In the genomic region with DNA sequence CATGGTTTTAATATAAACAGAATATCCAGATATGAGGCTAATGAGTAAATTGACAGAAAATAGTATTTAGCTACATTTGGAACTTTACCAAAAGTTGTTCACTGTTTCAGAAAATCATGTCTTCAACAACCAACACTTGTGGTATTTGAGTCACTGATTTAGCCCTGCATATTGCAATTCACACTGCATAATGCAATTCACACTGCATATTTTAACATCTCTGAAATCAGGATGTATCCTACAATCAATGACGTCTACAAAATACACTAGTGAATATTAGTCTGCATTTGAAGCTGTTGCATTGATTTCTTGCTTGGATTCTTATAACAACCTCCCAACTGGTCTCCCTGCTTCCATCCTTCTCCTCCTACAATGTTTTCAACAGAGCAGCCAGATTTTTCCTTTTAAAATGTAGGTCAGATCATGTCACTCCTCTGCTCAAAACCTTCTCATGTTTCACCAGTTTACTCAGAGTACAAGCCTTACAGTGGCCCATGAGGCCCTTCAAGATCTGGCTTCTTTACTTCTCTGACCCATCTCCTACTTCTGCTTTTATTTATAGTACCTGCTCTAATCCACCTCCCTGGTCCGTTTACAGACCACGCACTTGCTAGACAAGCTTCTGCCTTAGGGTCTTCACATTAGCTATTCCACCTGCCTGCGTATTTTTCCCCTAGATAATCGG, we compare ENCODE assay signal across 15 cellular contexts. TPM values are rescaled to one million over a fixed set of nuclear protein-coding genes. Genes with fewer than 3 reads are reported as not detected.
DNase-seq lines count a peak whose midpoint lies in the region; ATAC-seq, FAIRE-seq and TF ChIP-seq lines count a peak whose summit lies in the region.
"Had no signal": no experiment of that assay in that cellular context is flagged by ENCODE, and none has a peak within 500 bp of the region (broad histone marks: within the 10 kb centered on the region; RNA-seq: fewer than 3 reads in every experiment).

No MANE protein-coding gene starts in this region.

- FAIRE-seq in GM12892 (lab: Jason Lieb, UNC): peak; percentile 67
- FAIRE-seq: pancreas had no signal

- H3K4me1 ChIP-seq in IMR-90 (ENCODE audit: control insufficient read depth, insufficient read depth, low read length): no peaks in the 10 kb centered on the region
- H3K4me1 ChIP-seq in psoas muscle: peaks cover 16% of the 10 kb centered on the region
- peaks cover 5% of the 10 kb centered on the region; the same call in 1 of the 2 replicates for H3K4me1 ChIP-seq in GM23338 (ENCODE audit: insufficient read depth)
- H3K4me1 ChIP-seq: pancreas had no signal

- H3K4me2 ChIP-seq in IMR-90 (ENCODE audit: low read depth, low read length): peak overlapping the region; percentile 30; the same call in 1 of the 2 replicates
- H3K4me2 ChIP-seq in GM23338: no peak overlapping the region

- H3K4ac ChIP-seq in IMR-90 (ENCODE audit: low read depth, low read length): no peak overlapping the region

- peaks cover 7 to 10% of the 10 kb centered on the region in 2 donors for H3K4me1 Mint-ChIP-seq in effector memory CD8-positive, alpha-beta T cell (ENCODE audit: low read depth in 2 of 2)
- H3K4me1 Mint-ChIP-seq in GM23338: peaks cover 20% of the 10 kb centered on the region
- peaks cover 20% of the 10 kb centered on the region for H3K4me1 Mint-ChIP-seq in CD14-positive monocyte

- in situ Hi-C loops in IMR-90 (cut with MboI; ENCODE audit: low sequenced_read_pairs): loop anchor here (5.0 kb wide), 1 partner anchor 211 kb away; no protein-coding TSS in a partner anchor

- no peak overlapping the region for H4K5ac ChIP-seq in IMR-90 (ENCODE audit: low read depth, low read length)

- no peak overlapping the region for H2AK9ac ChIP-seq in IMR-90 (replicated peaks; ENCODE audit: low read depth, low read length, poor library complexity)

- CTCF ChIA-PET in IMR-90 (lab: Yijun Ruan, JAX): interaction anchor here (0.6 to 2.3 kb wide), 4 partner anchors 25 to 544 kb away, joined by 3 to 6 read pairs (median 4); a partner anchor contains a TSS

- H2BK120ac ChIP-seq in IMR-90 (ENCODE audit: low read depth, low read length): no peak overlapping the region

- dilution Hi-C loops in IMR-90 (cut with HindIII; ENCODE audit: low sequenced_read_pairs, unreplicated experiment): no loop called here

- H3K9ac ChIP-seq in IMR-90 (ENCODE audit: low read depth, low read length): no peak overlapping the region

- H3K4me3 Mint-ChIP-seq in effector memory CD8-positive, alpha-beta T cell: no peak overlapping the region
- H3K4me3 Mint-ChIP-seq in GM23338 (no peak overlapping the region), CD14-positive monocyte (no peak overlapping the region)
- H3K4me3 Mint-ChIP-seq: activated naive CD8-positive, alpha-beta T cell treated with anti-CD3 and anti-CD28 coated beads, Interleukin-2, amount 10 ng/mL, durations not matched to agents 7 days and 5 days; T-cell had no signal

- no peaks in the 10 kb centered on the region for H3K9me2 ChIP-seq in GM23338 (ENCODE audit: insufficient read depth)

- H4K8ac ChIP-seq in IMR-90 (ENCODE audit: low read depth in 2 of 2, low read length in 2 of 2): no peak overlapping the region

- H3K27ac Mint-ChIP-seq in effector memory CD8-positive, alpha-beta T cell: peak overlapping the region; percentile 7 to 71
- H3K27ac Mint-ChIP-seq in GM23338 (no peak overlapping the region), CD14-positive monocyte (no peak overlapping the region)
- H3K27ac Mint-ChIP-seq: activated naive CD8-positive, alpha-beta T cell treated with anti-CD3 and anti-CD28 coated beads, Interleukin-2, amount 10 ng/mL, durations not matched to agents 7 days and 5 days had no signal

- no peak overlapping the region for H2BK15ac ChIP-seq in IMR-90 (ENCODE audit: low read depth, low read length)

- H3K36me3 Mint-ChIP-seq in effector memory CD8-positive, alpha-beta T cell (ENCODE audit: insufficient read depth): no peaks in the 10 kb centered on the region
- no peaks in the 10 kb centered on the region for H3K36me3 Mint-ChIP-seq in GM23338 (ENCODE audit: low read depth)
- H3K36me3 Mint-ChIP-seq in CD14-positive monocyte: no peaks in the 10 kb centered on the region
- H3K36me3 Mint-ChIP-seq: activated naive CD8-positive, alpha-beta T cell treated with anti-CD3 and anti-CD28 coated beads, Interleukin-2, amount 10 ng/mL, durations not matched to agents 7 days and 5 days; T-cell had no signal

- H3K79me1 ChIP-seq in IMR-90 (ENCODE audit: low read depth in 1 of 2, low read length in 2 of 2): no peaks in the 10 kb centered on the region

- intact Hi-C loops in IMR-90 (cut with micrococcal nuclease): loop anchor here (2.0 to 5.0 kb wide), 2 partner anchors 66 to 219 kb away; a partner anchor contains a TSS
- intact Hi-C loops in psoas muscle (cut with DNase I): loop anchor here in 1 of 2 donors (2.0 kb wide), 1 partner anchor 25 kb away; no protein-coding TSS in a partner anchor
- intact Hi-C loops in CD14-positive monocyte (cut with micrococcal nuclease): loop anchor here in 1 of 2 donors (5.0 kb wide), 1 partner anchor 221 kb away; no protein-coding TSS in a partner anchor

- H2AFZ ChIP-seq in IMR-90 (replicated peaks; ENCODE audit: low read length, poor library complexity) (no peak overlapping the region), GM23338 (no peak overlapping the region)

- no peaks in the 10 kb centered on the region for H3K9me3 ChIP-seq in IMR-90 (ENCODE audit: control insufficient read depth, insufficient read depth, low read length)
- no peaks in the 10 kb centered on the region for H3K9me3 ChIP-seq in psoas muscle
- H3K9me3 ChIP-seq: pancreas had no signal

- H3K36me3 ChIP-seq in IMR-90 (ENCODE audit: control insufficient read depth, insufficient read depth, low read length) (no peaks in the 10 kb centered on the region), psoas muscle (ENCODE audit: insufficient read depth in 1 of 2, low read depth in 1 of 2) (no peaks in the 10 kb centered on the region), GM23338 (ENCODE audit: insufficient read depth) (no peaks in the 10 kb centered on the region)
- H3K36me3 ChIP-seq: pancreas had no signal

- no peak overlapping the region for H3K4me3 ChIP-seq in IMR-90 (ENCODE audit: insufficient read depth, low read depth, low read length)
- H3K4me3 ChIP-seq in psoas muscle: no peak overlapping the region
- no peak overlapping the region for H3K4me3 ChIP-seq in GM23338
- H3K4me3 ChIP-seq: pancreas had no signal

- no peaks in the 10 kb centered on the region for H3K9me1 ChIP-seq in IMR-90 (ENCODE audit: insufficient read depth, low read length)

- no peak overlapping the region for H2BK5ac ChIP-seq in IMR-90 (ENCODE audit: low read depth, low read length, poor library complexity, severe bottlenecking)

- H3K23ac ChIP-seq in IMR-90 (ENCODE audit: low read depth, low read length): no peak overlapping the region

- no peak overlapping the region for H3K18ac ChIP-seq in IMR-90 (ENCODE audit: low read depth, low read length)

- no peaks in the 10 kb centered on the region for H3K27me3 Mint-ChIP-seq in effector memory CD8-positive, alpha-beta T cell
- H3K27me3 Mint-ChIP-seq in GM23338 (ENCODE audit: insufficient read depth, low read depth, poor library complexity) (peaks cover 11% of the 10 kb centered on the region), CD14-positive monocyte (ENCODE audit: low read depth in 3 of 3) (peaks cover 0 to 2% (median 1%) of the 10 kb centered on the region in 3 donors)
- H3K27me3 Mint-ChIP-seq: T-cell had no signal

- no peak overlapping the region for H4K91ac ChIP-seq in IMR-90 (ENCODE audit: insufficient read depth, low read depth, low read length)

- H3K27me3 ChIP-seq in IMR-90 (ENCODE audit: control insufficient read depth, insufficient read depth, low read length): no peaks in the 10 kb centered on the region; the same call in 1 of the 2 replicates
- no peaks in the 10 kb centered on the region for H3K27me3 ChIP-seq in psoas muscle (ENCODE audit: insufficient read depth in 3 of 3, low read length in 2 of 3)
- H3K27me3 ChIP-seq in GM23338 (ENCODE audit: insufficient read depth): no peaks in the 10 kb centered on the region
- H3K27me3 ChIP-seq: pancreas had no signal

- no peak overlapping the region for H2AK5ac ChIP-seq in IMR-90 (ENCODE audit: low read depth, low read length)

- no peak overlapping the region for H3K14ac ChIP-seq in IMR-90 (replicated peaks; ENCODE audit: low read depth, low read length)

- H3K27ac ChIP-seq in IMR-90 (ENCODE audit: insufficient read depth, low read length): no peak overlapping the region
- H3K27ac ChIP-seq in psoas muscle: peak overlapping the region; percentile 89
- H3K27ac ChIP-seq in GM23338 (ENCODE audit: low read depth): no peak overlapping the region
- H3K27ac ChIP-seq: pancreas had no signal

- H4K20me1 ChIP-seq in IMR-90 (ENCODE audit: insufficient read depth, low read length): no peaks in the 10 kb centered on the region
- no peaks in the 10 kb centered on the region for H4K20me1 ChIP-seq in GM23338 (replicated peaks; ENCODE audit: insufficient read depth)

- WGBS in IMR-90 (ENCODE audit: extremely low coverage in 2 of 2, insufficient read length in 1 of 2), 2 experiments: 72% methylated on average over 5 of the region's 5 CpGs; no CpG with 5 or more reads in 1 of the 2 experiments
- 39 to 60% (median 52%) methylated on average over 5 of the region's 5 CpGs for WGBS in psoas muscle, 3 donors

- TF ChIP-seq RAD21 in IMR-90 (IDR thresholded peaks at IDR 0.05; ENCODE audit: low read length): no peak

- H3K79me2 ChIP-seq in GM23338 (replicated peaks; ENCODE audit: insufficient read depth): no peaks in the 10 kb centered on the region

- H3K9me3 Mint-ChIP-seq in effector memory CD8-positive, alpha-beta T cell: no peaks in the 10 kb centered on the region
- H3K9me3 Mint-ChIP-seq in GM23338 (no peaks in the 10 kb centered on the region; the same call in 2 of the 3 replicates), CD14-positive monocyte (no peaks in the 10 kb centered on the region)
- H3K9me3 Mint-ChIP-seq: activated naive CD8-positive, alpha-beta T cell treated with anti-CD3 and anti-CD28 coated beads, Interleukin-2, amount 10 ng/mL, durations not matched to agents 7 days and 5 days; T-cell had no signal

- TF ChIP-seq CTCF in IMR-90 (conservative IDR thresholded peaks at IDR 0.05; ENCODE audit: low read depth, low read length): no peak
- TF ChIP-seq CTCF in psoas muscle (IDR thresholded peaks at IDR 0.05): no peak
- TF ChIP-seq CTCF in GM23338 (conservative IDR thresholded peaks at IDR 0.05; ENCODE audit: low read depth in 2 of 2): no peak
- TF ChIP-seq CTCF in CD14-positive monocyte (IDR thresholded peaks at IDR 0.05): no peak

- no peak overlapping the region for H2BK20ac ChIP-seq in IMR-90 (ENCODE audit: low read depth, low read length)

- ATAC-seq in IMR-90 (ENCODE audit: low read depth) (peak; percentile 53; the same call in 1 of the 2 replicates), psoas muscle (peak; percentile 74 to 95 (median 90)), GM23338 (no peak)
- ATAC-seq in effector memory CD8-positive, alpha-beta T cell (replicated peaks): peak; percentile 63
- ATAC-seq: pancreas had no signal

- no TSS peak for BruUV-seq in IMR-90 (replicated peaks; lab: Mats Ljungman, UMichigan)

- TF ChIP-seq POLR2A in GM12892 (IDR thresholded peaks at IDR 0.05; ENCODE audit: low read depth, low read length): no peak
- no peak for TF ChIP-seq POLR2A in IMR-90 (IDR thresholded peaks at IDR 0.05; ENCODE audit: low read depth, low read length)

- DNase-seq in GM12892 (ENCODE audit: insufficient read length): no peak
- DNase-seq in IMR-90: no peak
- no peak for DNase-seq in effector memory CD8-positive, alpha-beta T cell
- DNase-seq in psoas muscle: no peak
- no peak for DNase-seq in GM23338 (ENCODE audit: low spot score)
- DNase-seq in effector CD8-positive, alpha-beta T cell (lab: John Stamatoyannopoulos, UW): no peak
- DNase-seq in CD14-positive monocyte (ENCODE audit: low spot score): no peak
- DNase-seq: activated CD8-positive, alpha-beta memory T cell treated with anti-CD3 and anti-CD28 coated beads, Interleukin-2, amount 50 U/mL, for 48 hours; activated naive CD8-positive, alpha-beta T cell treated with anti-CD3 and anti-CD28 coated beads, Interleukin-2, amount 10 ng/mL, durations not matched to agents 7 days and 5 days; C1 segment of cervical spinal cord; islet precursor cell; NCI-H1930; NCI-H774; pancreas; T-cell had no signal

- H3F3A ChIP-seq in GM23338 (replicated peaks; ENCODE audit: low read depth): no peaks in the 10 kb centered on the region

- H3K56ac ChIP-seq in IMR-90 (ENCODE audit: extremely low read depth, insufficient read depth, low read length): no peak overlapping the region

- POLR2A ChIA-PET in IMR-90 (lab: Charles Lee; ENCODE audit: unreplicated experiment): no interaction called here

RNA-seq across cellular contexts. Expression of a gene that starts 11.4 kb away (rescaled TPM):
- polyA plus RNA-seq in GM12892 (2012; ENCODE audit: missing spikeins): 239 TPM
- 376 and 462 TPM in 2 replicates for total RNA-seq in IMR-90 (2012; rRNA removed)
- 299 and 341 TPM in 2 replicates for polyA plus RNA-seq in IMR-90 (2012; rRNA removed)
- 134 and 136 TPM in 2 replicates for polyA plus RNA-seq in IMR-90 (2012; cell fraction: cytosol; rRNA removed)
- polyA plus RNA-seq in IMR-90 (2012; cell fraction: nucleus; rRNA removed; ENCODE audit: low replicate concordance): 36.8 and 156 TPM in 2 replicates
- 100 to 1,000 TPM in 2 of 4 donors, 10 to 100 TPM in 2; 89.5 to 152 (median 105) TPM for total RNA-seq in psoas muscle
- 100 to 1,000 TPM; 115 to 152 (median 150) TPM for polyA plus RNA-seq in psoas muscle
- total RNA-seq in GM23338 (2014; rRNA removed; shearing (Covaris generic)): 239 and 251 TPM in 2 replicates
- 327 and 369 TPM in 2 replicates for polyA plus RNA-seq in GM23338 (2016; fragmentation: Nextera tagmentation; extraction: Ambion mirVana)
- 100 to 1,000 TPM; 300 to 310 TPM for polyA plus RNA-seq in CD14-positive monocyte

Comparison
In these comparisons a context has a peak if more than half of its experiments do, and no peak if none do; other contexts are left out.
1. H3K27ac Mint-ChIP-seq: peak in effector memory CD8-positive, alpha-beta T cell (2 of 2); none in GM23338 (single experiment) and CD14-positive monocyte (0 of 7).